Comparison of ENCODE assay signal across 31 cellular contexts in the genomic region with DNA sequence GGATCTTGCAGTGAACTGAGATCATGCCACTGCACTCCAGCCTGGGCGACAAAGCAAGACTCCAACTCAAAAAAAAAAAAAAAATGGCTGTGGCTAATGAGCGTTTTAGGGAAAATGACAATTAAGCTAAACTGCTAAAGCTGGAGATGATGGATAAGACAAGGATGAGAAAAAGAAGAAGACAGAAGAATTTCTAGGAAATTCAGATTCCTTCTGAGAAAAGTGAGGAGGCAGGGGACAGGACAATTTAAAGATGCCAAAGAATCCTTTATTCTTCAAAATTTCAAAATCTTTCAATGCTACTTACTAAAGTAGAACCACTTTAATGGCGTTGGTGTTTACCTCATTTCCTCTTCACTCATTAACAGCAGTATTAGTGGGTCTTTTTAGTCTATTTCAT.
"Had no signal": no experiment of that assay in that cellular context is flagged by ENCODE, and none has a peak within 500 bp of the region (broad histone marks: within the 10 kb centered on the region; RNA-seq: fewer than 3 reads in every experiment).

No MANE protein-coding gene starts in this region.

- ATAC-seq: activated CD4-positive, CD25-positive, alpha-beta regulatory T cell treated with anti-CD3 and anti-CD28 coated beads, Interleukin-2, amount 50 U/mL, for 24 hours; activated naive CD8-positive, alpha-beta T cell treated with anti-CD3 and anti-CD28 coated beads, Interleukin-2, amount 50 U/mL, for 24 hours; stimulated activated naive B cell treated with anti-CD40 and anti-IgM and Interleukin-4, amounts not matched to agents 10 μg/mL and 1 μg/mL and 100 μg/mL, for 72 hours had no signal

- H3K4me1 Mint-ChIP-seq: immature natural killer cell; stimulated activated naive B cell treated with anti-CD40 and anti-IgM and Interleukin-4, amounts not matched to agents 10 μg/mL and 1 μg/mL and 100 μg/mL, for 72 hours had no signal

- DNase-seq: activated CD4-positive, alpha-beta memory T cell treated with anti-CD3 and anti-CD28 coated beads, Interleukin-2, amount 10 ng/mL, durations not matched to agents 7 days and 5 days; activated CD4-positive, alpha-beta T cell treated with anti-CD3 and anti-CD28 coated beads, Interleukin-2, amount 10 ng/mL, durations not matched to agents 24 days and 14 days; activated CD8-positive, alpha-beta memory T cell treated with anti-CD3 and anti-CD28 coated beads, Interleukin-2, amount 50 U/mL, for 48 hours; activated gamma-delta T cell; activated naive CD4-positive, alpha-beta T cell treated with anti-CD3 and anti-CD28 coated beads, Interleukin-2, amount 50 U/mL, for 16 hours; activated naive CD8-positive, alpha-beta T cell treated with anti-CD3 and anti-CD28 coated beads, Interleukin-2, amount 50 U/mL, for 24 hours; activated T-cell treated with anti-CD3 and anti-CD28 coated beads, Interleukin-2, amount 50 U/mL, for 24 hours; effector CD8-positive, alpha-beta T cell; glutamatergic neuron; hypothalamus; immature natural killer cell; kidney; mesendoderm; stimulated activated CD4-positive, alpha-beta T cell treated with anti-CD3 and anti-CD28 coated beads, Interleukin-15, amount 100 ng/mL, for 24 hours; stimulated activated CD4-positive, alpha-beta T cell treated with anti-CD3 and anti-CD28 coated beads, Interleukin-2, amount 100 ng/mL, for 24 hours; stimulated activated naive B cell treated with anti-CD40 and anti-IgM and Interleukin-4, amounts not matched to agents 10 μg/mL and 1 μg/mL and 100 μg/mL, for 72 hours; T-helper 9 cell; testis; transverse colon; uterus; WERI-Rb-1 had no signal

- H3K36me3 ChIP-seq: transverse colon, uterus, WERI-Rb-1 had no signal

- H3K27me3 Mint-ChIP-seq: activated naive CD8-positive, alpha-beta T cell treated with anti-CD3 and anti-CD28 coated beads, Interleukin-2, amount 50 U/mL, for 24 hours; activated T-cell treated with anti-CD3 and anti-CD28 coated beads, Interleukin-2, amount 50 U/mL, for 24 hours; stimulated activated naive B cell treated with anti-CD40 and anti-IgM and Interleukin-4, amounts not matched to agents 10 μg/mL and 1 μg/mL and 100 μg/mL, for 72 hours had no signal

- H3K4me2 ChIP-seq: smooth muscle cell had no signal

- H3K9me3 Mint-ChIP-seq: activated CD4-positive, alpha-beta memory T cell treated with anti-CD3 and anti-CD28 coated beads, Interleukin-2, amount 10 ng/mL, durations not matched to agents 7 days and 5 days; activated naive CD8-positive, alpha-beta T cell treated with anti-CD3 and anti-CD28 coated beads, Interleukin-2, amount 50 U/mL, for 24 hours; activated T-cell treated with anti-CD3 and anti-CD28 coated beads, Interleukin-2, amount 50 U/mL, for 24 hours; immature natural killer cell; nephron; stimulated activated naive B cell treated with anti-CD40 and anti-IgM and Interleukin-4, amounts not matched to agents 10 μg/mL and 1 μg/mL and 100 μg/mL, for 72 hours; T-helper 1 cell treated with Interleukin-12 subunit alpha and Interleukin-12 subunit beta and Interleukin-4 antibody, amounts not matched to agents 30 μg/mL and 1 μg/mL, for 36 hours had no signal

- H3K36me3 Mint-ChIP-seq: immature natural killer cell; stimulated activated naive B cell treated with anti-CD40 and anti-IgM and Interleukin-4, amounts not matched to agents 10 μg/mL and 1 μg/mL and 100 μg/mL, for 72 hours had no signal

- H3K4me3 Mint-ChIP-seq: activated CD4-positive, alpha-beta memory T cell treated with anti-CD3 and anti-CD28 coated beads, Interleukin-2, amount 10 ng/mL, durations not matched to agents 7 days and 5 days; activated CD4-positive, alpha-beta T cell treated with anti-CD3 and anti-CD28 coated beads, Interleukin-2, amount 10 ng/mL, durations not matched to agents 24 days and 14 days; activated naive CD8-positive, alpha-beta T cell treated with anti-CD3 and anti-CD28 coated beads, Interleukin-2, amount 50 U/mL, for 24 hours; activated T-cell treated with anti-CD3 and anti-CD28 coated beads, Interleukin-2, amount 50 U/mL, for 24 hours; immature natural killer cell; nephron; stimulated activated naive B cell treated with anti-CD40 and anti-IgM and Interleukin-4, amounts not matched to agents 10 μg/mL and 1 μg/mL and 100 μg/mL, for 72 hours; T-helper 1 cell treated with Interleukin-12 subunit alpha and Interleukin-12 subunit beta and Interleukin-4 antibody, amounts not matched to agents 30 μg/mL and 1 μg/mL, for 36 hours had no signal

- H3K4me1 ChIP-seq: testis, uterus had no signal

- H3K27ac ChIP-seq: testis, transverse colon, uterus, WERI-Rb-1 had no signal

- FAIRE-seq: bronchial epithelial cell, colon, endometrium, frontal cortex, kidney, TTC549 had no signal

- H3K9me3 ChIP-seq: testis, transverse colon, uterus had no signal

- H3K27me3 ChIP-seq: testis, transverse colon, uterus had no signal

- H3K4me3 ChIP-seq: lung, smooth muscle cell, testis, transverse colon, uterus had no signal

- H3K27ac Mint-ChIP-seq: activated naive CD8-positive, alpha-beta T cell treated with anti-CD3 and anti-CD28 coated beads, Interleukin-2, amount 50 U/mL, for 24 hours; activated T-cell treated with anti-CD3 and anti-CD28 coated beads, Interleukin-2, amount 50 U/mL, for 24 hours; immature natural killer cell; nephron; stimulated activated naive B cell treated with anti-CD40 and anti-IgM and Interleukin-4, amounts not matched to agents 10 μg/mL and 1 μg/mL and 100 μg/mL, for 72 hours; T-helper 1 cell treated with Interleukin-12 subunit alpha and Interleukin-12 subunit beta and Interleukin-4 antibody, amounts not matched to agents 30 μg/mL and 1 μg/mL, for 36 hours had no signal
